In the genomic region with DNA sequence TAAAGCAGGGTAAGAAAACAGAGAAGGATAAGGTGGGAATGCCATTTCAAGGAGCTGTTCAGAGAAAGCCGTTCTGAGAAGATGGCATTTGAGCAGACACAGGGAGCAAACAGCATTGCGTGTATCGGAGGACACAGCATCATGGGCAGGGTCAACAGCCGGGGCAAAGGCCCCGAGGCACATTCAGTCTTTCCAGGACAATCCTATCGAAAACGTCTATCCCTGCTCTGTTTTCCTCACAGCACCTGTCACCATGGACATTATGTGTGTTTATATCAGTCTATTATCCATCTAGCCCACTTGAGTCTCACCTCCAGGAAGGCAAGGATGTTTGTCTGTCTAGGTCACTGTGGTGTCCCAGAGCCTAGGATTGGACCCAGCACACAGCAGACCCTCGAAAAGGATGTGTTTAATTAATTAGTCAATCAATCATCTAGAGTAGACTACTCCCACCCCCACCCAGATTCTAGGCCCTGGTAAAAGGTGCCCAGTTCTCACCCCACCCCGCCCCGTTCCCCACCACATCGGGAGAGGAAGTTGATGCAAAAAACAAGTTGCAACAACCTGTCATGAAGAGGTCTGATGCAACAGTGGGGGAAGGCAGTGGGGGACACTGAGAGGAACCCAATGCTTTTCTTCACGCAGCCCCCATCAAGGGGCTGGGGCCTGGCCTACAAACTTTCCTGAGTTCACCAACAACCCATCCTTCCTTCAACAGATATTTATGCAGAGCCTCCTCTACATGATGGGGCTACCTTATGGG, we compare ENCODE assay signal across 10 cellular contexts.
DNase-seq lines count a peak whose midpoint lies in the region; ATAC-seq and TF ChIP-seq lines count a peak whose summit lies in the region.
"Had no signal": no experiment of that assay in that cellular context is flagged by ENCODE, and none has a peak within 500 bp of the region (broad histone marks: within the 10 kb centered on the region; RNA-seq: fewer than 3 reads in every experiment).

No MANE protein-coding gene starts in this region.

- peak in 1 of 2 donors; percentile 11 for ATAC-seq in CD4-positive, CD25-positive, alpha-beta regulatory T cell (ENCODE audit: low read depth in 2 of 2)
- peak; percentile 39 for ATAC-seq in activated naive CD8-positive, alpha-beta T cell treated with anti-CD3 and anti-CD28 coated beads, Interleukin-2, amount 10 ng/mL, durations not matched to agents 7 days and 5 days (ENCODE audit: low read depth)
- ATAC-seq in HG03460 (IDR thresholded peaks at IDR 0.05; ENCODE audit: unreplicated experiment) (no peak), GM19467 (IDR thresholded peaks at IDR 0.05; ENCODE audit: unreplicated experiment) (no peak)

- peak; percentile 31 to 67 (median 44) for DNase-seq in CD4-positive, CD25-positive, alpha-beta regulatory T cell
- DNase-seq in Peyer's patch (peak; percentile 49 to 89 (median 88)), NCI-H2081 (lab: John Stamatoyannopoulos, UW) (no peak), occipital lobe (lab: John Stamatoyannopoulos, UW) (no peak)
- peak; percentile 60 for DNase-seq in activated naive CD8-positive, alpha-beta T cell treated with anti-CD3 and anti-CD28 coated beads, Interleukin-2, amount 10 ng/mL, durations not matched to agents 7 days and 5 days

- no peak for TF ChIP-seq CTCF in Peyer's patch (IDR thresholded peaks at IDR 0.05)

- H3K27ac Mint-ChIP-seq in CD4-positive, CD25-positive, alpha-beta regulatory T cell: peak overlapping the region; percentile 90 to 98 (median 95)
- peak overlapping the region; percentile 96 for H3K27ac Mint-ChIP-seq in activated naive CD8-positive, alpha-beta T cell treated with anti-CD3 and anti-CD28 coated beads, Interleukin-2, amount 10 ng/mL, durations not matched to agents 7 days and 5 days
- H3K27ac Mint-ChIP-seq: nephron, type B pancreatic cell had no signal

- peak overlapping the region; percentile 84 for H3K27ac ChIP-seq in CD4-positive, CD25-positive, alpha-beta regulatory T cell (ENCODE audit: insufficient read depth, low read length, poor library complexity, severe bottlenecking)
- H3K27ac ChIP-seq in Peyer's patch (peak overlapping the region; percentile 77 to 87 (median 84)), muscle layer of duodenum (ENCODE audit: low read length) (peak overlapping the region; percentile 54)

- H3K27me3 Mint-ChIP-seq in CD4-positive, CD25-positive, alpha-beta regulatory T cell: no peaks in the 10 kb centered on the region
- H3K27me3 Mint-ChIP-seq in activated naive CD8-positive, alpha-beta T cell treated with anti-CD3 and anti-CD28 coated beads, Interleukin-2, amount 10 ng/mL, durations not matched to agents 7 days and 5 days: no peaks in the 10 kb centered on the region

- peaks cover 31 to 95% (median 68%) of the 10 kb centered on the region in 4 donors for H3K4me1 Mint-ChIP-seq in CD4-positive, CD25-positive, alpha-beta regulatory T cell
- H3K4me1 Mint-ChIP-seq in activated naive CD8-positive, alpha-beta T cell treated with anti-CD3 and anti-CD28 coated beads, Interleukin-2, amount 10 ng/mL, durations not matched to agents 7 days and 5 days: peaks cover 78% of the 10 kb centered on the region
- H3K4me1 Mint-ChIP-seq: nephron had no signal

- H3K9me3 Mint-ChIP-seq in CD4-positive, CD25-positive, alpha-beta regulatory T cell: no peaks in the 10 kb centered on the region
- peaks cover 2% of the 10 kb centered on the region for H3K9me3 Mint-ChIP-seq in activated naive CD8-positive, alpha-beta T cell treated with anti-CD3 and anti-CD28 coated beads, Interleukin-2, amount 10 ng/mL, durations not matched to agents 7 days and 5 days
- H3K9me3 Mint-ChIP-seq: type B pancreatic cell had no signal

- H3K9me3 ChIP-seq in CD4-positive, CD25-positive, alpha-beta regulatory T cell (ENCODE audit: control insufficient read depth in 2 of 2, low read length in 2 of 2): no peaks in the 10 kb centered on the region
- no peaks in the 10 kb centered on the region for H3K9me3 ChIP-seq in Peyer's patch
- H3K9me3 ChIP-seq in muscle layer of duodenum (ENCODE audit: control insufficient read depth in 1 of 2, low read length in 2 of 2): no peaks in the 10 kb centered on the region

- no peaks in the 10 kb centered on the region for H3K27me3 ChIP-seq in CD4-positive, CD25-positive, alpha-beta regulatory T cell (ENCODE audit: control insufficient read depth, insufficient read depth, low read length)
- H3K27me3 ChIP-seq in Peyer's patch (no peaks in the 10 kb centered on the region), muscle layer of duodenum (ENCODE audit: low read depth, low read length) (no peaks in the 10 kb centered on the region)

- H3K4me3 Mint-ChIP-seq in CD4-positive, CD25-positive, alpha-beta regulatory T cell: peak overlapping the region; percentile 78 to 85 (median 81)
- peak overlapping the region; percentile 77 for H3K4me3 Mint-ChIP-seq in activated naive CD8-positive, alpha-beta T cell treated with anti-CD3 and anti-CD28 coated beads, Interleukin-2, amount 10 ng/mL, durations not matched to agents 7 days and 5 days
- H3K4me3 Mint-ChIP-seq: nephron, type B pancreatic cell had no signal

- TF ChIP-seq POLR2A in Peyer's patch (IDR thresholded peaks at IDR 0.05): no peak

- peaks cover 36% of the 10 kb centered on the region for H3K36me3 Mint-ChIP-seq in CD4-positive, CD25-positive, alpha-beta regulatory T cell
- peaks cover 48% of the 10 kb centered on the region for H3K36me3 Mint-ChIP-seq in activated naive CD8-positive, alpha-beta T cell treated with anti-CD3 and anti-CD28 coated beads, Interleukin-2, amount 10 ng/mL, durations not matched to agents 7 days and 5 days

- H3K4me3 ChIP-seq in CD4-positive, CD25-positive, alpha-beta regulatory T cell (ENCODE audit: low read depth, low read length): peak overlapping the region; percentile 77
- H3K4me3 ChIP-seq in Peyer's patch: no peak overlapping the region
- H3K4me3 ChIP-seq in muscle layer of duodenum (ENCODE audit: low read depth in 1 of 2, low read length in 2 of 2): no peak overlapping the region

- H3K4me1 ChIP-seq in CD4-positive, CD25-positive, alpha-beta regulatory T cell (ENCODE audit: control insufficient read depth, insufficient read depth, low read length, poor library complexity, severe bottlenecking): peaks cover 63% of the 10 kb centered on the region
- H3K4me1 ChIP-seq in Peyer's patch: peaks cover 0 to 28% (median 13%) of the 10 kb centered on the region in 4 donors
- H3K4me1 ChIP-seq in muscle layer of duodenum (ENCODE audit: control insufficient read depth in 1 of 2, insufficient read depth in 2 of 2, low read length in 2 of 2): peaks cover 0 to 10% of the 10 kb centered on the region in 2 donors

- POLR2A ChIA-PET in activated naive CD8-positive, alpha-beta T cell treated with anti-CD3 and anti-CD28 coated beads, Interleukin-2, amount 10 ng/mL, durations not matched to agents 7 days and 5 days (lab: Charles Lee): interaction anchor here (0.6 to 3.1 kb wide), 11 partner anchors 8 to 163 kb away, joined by 3 to 37 read pairs (median 4); a partner anchor contains a TSS

- peaks cover 8% of the 10 kb centered on the region for H3K36me3 ChIP-seq in CD4-positive, CD25-positive, alpha-beta regulatory T cell (ENCODE audit: control insufficient read depth, insufficient read depth, low read length)
- H3K36me3 ChIP-seq in Peyer's patch: no peaks in the 10 kb centered on the region
- no peaks in the 10 kb centered on the region for H3K36me3 ChIP-seq in muscle layer of duodenum (ENCODE audit: control insufficient read depth in 1 of 2, insufficient read depth in 2 of 2, low read length in 2 of 2)

Comparison
In these comparisons a context has a peak if more than half of its experiments do, and no peak if none do; other contexts are left out.
1. DNase-seq: peak in CD4-positive, CD25-positive, alpha-beta regulatory T cell (3 of 3), Peyer's patch (3 of 3) and activated naive CD8-positive, alpha-beta T cell treated with anti-CD3 and anti-CD28 coated beads, Interleukin-2, amount 10 ng/mL, durations not matched to agents 7 days and 5 days (single experiment); none in NCI-H2081 (0 of 2) and occipital lobe (single experiment).
2. Peak in every context shown above with its lines, with median percentiles within 50 percentile points of each other: H3K27ac ChIP-seq.